ENCODE assay signal across 1 cellular context in genomic region chr10:70233109-70233938, GRCh38.
TF ChIP-seq lines count a peak whose summit lies in the region.

PPA1 (minus strand) TSS chr10:70233429; CDS start chr10:70233327, 102 bp downstream.

TF ChIP-seq in HepG2, 621 proteins besides CTCF, POLR2A, EP300 and RAD21 (continued from another document and continues in another):
- TF ChIP-seq ZC3H4 (CRISPR knock-in tag; IDR thresholded peaks at IDR 0.05; ENCODE audit: borderline replicate concordance), result no peak
- TF ChIP-seq TAF15 (IDR thresholded peaks at IDR 0.05; ENCODE audit: low read depth, low read length, poor library complexity, severe bottlenecking), result no peak
- no peak; the same call in 1 of the 2 replicates for TF ChIP-seq ZNF598 (CRISPR knock-in tag; IDR thresholded peaks at IDR 0.05; ENCODE audit: borderline replicate concordance)
- no peak for TF ChIP-seq ZFP41 (CRISPR knock-in tag; IDR thresholded peaks at IDR 0.05; ENCODE audit: borderline replicate concordance)
- TF ChIP-seq ZNF550 (CRISPR knock-in tag; IDR thresholded peaks at IDR 0.05; ENCODE audit: borderline replicate concordance), result no peak
- no peak for TF ChIP-seq ZNF577 (CRISPR knock-in tag; IDR thresholded peaks at IDR 0.05; ENCODE audit: borderline replicate concordance, low read depth)
- TF ChIP-seq XBP1 (CRISPR knock-in tag; IDR thresholded peaks at IDR 0.05), result no peak
- peak; percentile 74 for TF ChIP-seq KAT8 (CRISPR knock-in tag; IDR thresholded peaks at IDR 0.05)
- no peak for TF ChIP-seq HBP1 (CRISPR knock-in tag; IDR thresholded peaks at IDR 0.05; ENCODE audit: low read depth)
- peak; percentile 88 for TF ChIP-seq ZNF274 (CRISPR knock-in tag; IDR thresholded peaks at IDR 0.05)
- TF ChIP-seq ZBTB33 (CRISPR knock-in tag; IDR thresholded peaks at IDR 0.05), result no peak
- no peak for TF ChIP-seq ZBTB8A (CRISPR knock-in tag; IDR thresholded peaks at IDR 0.05; ENCODE audit: borderline replicate concordance, low read depth)
- TF ChIP-seq POGZ (CRISPR knock-in tag; IDR thresholded peaks at IDR 0.05), result peak; percentile 75
- no peak for TF ChIP-seq ZNF335 (CRISPR knock-in tag; IDR thresholded peaks at IDR 0.05)
- TF ChIP-seq JUND (CRISPR knock-in tag; IDR thresholded peaks at IDR 0.05), result no peak
- no peak for TF ChIP-seq NBN (conservative IDR thresholded peaks at IDR 0.05)
- TF ChIP-seq ATF7 (IDR thresholded peaks at IDR 0.05), result no peak
- TF ChIP-seq ATF7 (CRISPR knock-in tag; IDR thresholded peaks at IDR 0.05), result no peak
- TF ChIP-seq KDM6A (CRISPR knock-in tag; IDR thresholded peaks at IDR 0.05; ENCODE audit: low read depth), result no peak
- no peak for TF ChIP-seq ZNF775 (CRISPR knock-in tag; IDR thresholded peaks at IDR 0.05; ENCODE audit: borderline replicate concordance)
- peak; percentile 38 for TF ChIP-seq SRSF1 (optimal IDR thresholded peaks at IDR 0.05; ENCODE audit: low read depth, low read length)
- TF ChIP-seq NCOR1 (IDR thresholded peaks at IDR 0.05; ENCODE audit: borderline replicate concordance, low read length), result peak; percentile 29; the same call in 1 of the 2 replicates
- TF ChIP-seq PCBP2 (optimal IDR thresholded peaks at IDR 0.05; ENCODE audit: low read depth, low read length, poor library complexity, severe bottlenecking), result no peak
- no peak for TF ChIP-seq ZKSCAN1 (IDR thresholded peaks at IDR 0.05; ENCODE audit: low read length)
- no peak for TF ChIP-seq SMARCC2 (IDR thresholded peaks at IDR 0.05)
- TF ChIP-seq NAIF1 (CRISPR knock-in tag; IDR thresholded peaks at IDR 0.05; ENCODE audit: borderline replicate concordance), result no peak
- no peak for TF ChIP-seq RBAK (CRISPR knock-in tag; IDR thresholded peaks at IDR 0.05)
- TF ChIP-seq ZNF704 (CRISPR knock-in tag; IDR thresholded peaks at IDR 0.05; ENCODE audit: borderline replicate concordance), result 0 out of 2 replicates have a peak, but pooled peaks have one; percentile 5
- no peak for TF ChIP-seq NR3C1 (CRISPR knock-in tag; IDR thresholded peaks at IDR 0.05)
- no peak for TF ChIP-seq FIP1L1 (IDR thresholded peaks at IDR 0.05; ENCODE audit: borderline replicate concordance, insufficient read depth, low read depth, low read length)
- TF ChIP-seq SIX4 (CRISPR knock-in tag; IDR thresholded peaks at IDR 0.05), result no peak
- no peak for TF ChIP-seq ZNF75D (CRISPR knock-in tag; IDR thresholded peaks at IDR 0.05; ENCODE audit: borderline replicate concordance)
- TF ChIP-seq ZSCAN21 (CRISPR knock-in tag; IDR thresholded peaks at IDR 0.05; ENCODE audit: borderline replicate concordance), result no peak
- peak; percentile 54; the same call in 1 of the 2 replicates for TF ChIP-seq STAT6 (CRISPR knock-in tag; IDR thresholded peaks at IDR 0.05; ENCODE audit: borderline replicate concordance)
- no peak for TF ChIP-seq ZNF282 (IDR thresholded peaks at IDR 0.05; ENCODE audit: partially characterized antibody)
- TF ChIP-seq ZBTB40 (IDR thresholded peaks at IDR 0.05), result no peak
- peak; percentile 53; the same call in 1 of the 2 replicates for TF ChIP-seq ZBTB40 (CRISPR knock-in tag; IDR thresholded peaks at IDR 0.05)
- no peak for TF ChIP-seq RFX3 (CRISPR knock-in tag; IDR thresholded peaks at IDR 0.05)
- no peak for TF ChIP-seq TRAFD1 (CRISPR knock-in tag; IDR thresholded peaks at IDR 0.05; ENCODE audit: borderline replicate concordance)
- peak; percentile 91; the same call in 1 of the 2 replicates for TF ChIP-seq DR1 (CRISPR knock-in tag; IDR thresholded peaks at IDR 0.05)
- no peak for TF ChIP-seq ZNF710 (CRISPR knock-in tag; IDR thresholded peaks at IDR 0.05; ENCODE audit: borderline replicate concordance)
- no peak; the same call in 1 of the 2 replicates for TF ChIP-seq ETV5 (CRISPR knock-in tag; IDR thresholded peaks at IDR 0.05; ENCODE audit: borderline replicate concordance)
- no peak for TF ChIP-seq MYNN (CRISPR knock-in tag; IDR thresholded peaks at IDR 0.05; ENCODE audit: low read depth)
- peak; percentile 95 for TF ChIP-seq ZNF772 (CRISPR knock-in tag; IDR thresholded peaks at IDR 0.05)
- no peak for TF ChIP-seq ZNF30 (CRISPR knock-in tag; IDR thresholded peaks at IDR 0.05)
- no peak for TF ChIP-seq NONO (IDR thresholded peaks at IDR 0.05)
- peak; percentile 70 for TF ChIP-seq NONO (CRISPR knock-in tag; conservative IDR thresholded peaks at IDR 0.05)
- TF ChIP-seq ZSCAN25 (CRISPR knock-in tag; IDR thresholded peaks at IDR 0.05), result no peak
